ENCODE assay signal across 22 cellular contexts in the genomic region with DNA sequence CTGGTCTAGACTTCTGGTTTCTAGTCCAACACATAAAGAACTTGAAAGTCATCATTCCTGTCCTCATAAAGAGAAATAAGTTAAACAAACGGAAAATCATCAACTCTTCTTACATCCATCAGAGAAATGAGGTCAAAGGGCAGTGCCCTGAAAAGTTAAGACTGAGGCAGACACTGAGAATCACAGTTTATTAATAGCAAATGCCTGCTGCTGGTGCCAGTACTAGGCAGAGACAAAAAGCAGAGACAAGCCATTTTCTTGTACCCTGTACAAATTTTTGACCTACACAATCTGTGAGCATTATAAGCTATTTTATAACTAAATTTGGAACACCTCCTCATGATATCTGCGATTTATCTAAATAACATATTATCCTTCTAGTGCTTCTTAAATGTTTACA.
"Had no signal": no experiment of that assay in that cellular context is flagged by ENCODE, and none has a peak within 500 bp of the region (broad histone marks: within the 10 kb centered on the region; RNA-seq: fewer than 3 reads in every experiment).

No MANE protein-coding gene starts in this region.

- H3K27ac ChIP-seq: esophagus squamous epithelium, hepatocyte, neutrophil, pancreas, sigmoid colon, stomach, thyroid gland, vagina had no signal

- H3K4me1 ChIP-seq: pancreas, thyroid gland had no signal

- H3K27me3 ChIP-seq: esophagus squamous epithelium, hepatocyte, neutrophil, pancreas, sigmoid colon, stomach, thyroid gland, vagina had no signal

- H3K4me2 ChIP-seq: hepatocyte had no signal

- H3K9me3 ChIP-seq: esophagus squamous epithelium, mucosa of descending colon, neutrophil, pancreas, sigmoid colon, stomach, thyroid gland, vagina had no signal

- DNase-seq: cortex of kidney; effector memory CD8-positive, alpha-beta T cell; erythroblast; esophagus squamous epithelium; kidney; left colon; mucosa of descending colon; naive B cell; pancreas; sigmoid colon; stimulated activated CD4-positive, alpha-beta T cell treated with anti-CD3 and anti-CD28 coated beads, Interleukin-2, amount 100 ng/mL, for 24 hours; stimulated activated CD4-positive, alpha-beta T cell treated with anti-CD3 and anti-CD28 coated beads, Interleukin-4, amount 100 ng/mL, for 24 hours; stimulated activated naive CD4-positive, alpha-beta T cell treated with Interleukin-2 at 50 U/mL for 16 hours; stomach; thyroid gland; trophoblast cell had no signal

- H2AFZ ChIP-seq: hepatocyte had no signal

- ATAC-seq: effector memory CD8-positive, alpha-beta T cell; left colon; mucosa of descending colon; natural killer cell treated with Interleukin-12 subunit alpha and Interleukin-12 subunit beta and Interleukin-15 and Interleukin-18, amount 100 ng/mL, for 72 hours; pancreas; stimulated activated effector memory CD8-positive, alpha-beta T cell treated with anti-CD3 and anti-CD28 coated beads, Interleukin-12 subunit alpha, Interleukin-12 subunit beta, amount 100 ng/mL, for 72 hours had no signal

- H3K4me3 ChIP-seq: esophagus squamous epithelium, hepatocyte, lung, mucosa of descending colon, pancreas, sigmoid colon, stomach, thyroid gland, vagina had no signal

- H3K36me3 ChIP-seq: thyroid gland had no signal
